Comparison of ENCODE assay signal across 19 cellular contexts in genomic region chr21:34147835-34148804, GRCh38.
DNase-seq lines count a peak whose midpoint lies in the region; ATAC-seq and TF ChIP-seq lines count a peak whose summit lies in the region.
"Had no signal": no experiment of that assay in that cellular context is flagged by ENCODE, and none has a peak within 500 bp of the region (broad histone marks: within the 10 kb centered on the region; RNA-seq: fewer than 3 reads in every experiment).

No MANE protein-coding gene starts in this region.

- no peak overlapping the region for H2AFZ ChIP-seq in GM23248

- H4K20me1 ChIP-seq in GM23248 (ENCODE audit: insufficient read depth): no peaks in the 10 kb centered on the region

- DNase-seq in GM23248 (peak; percentile 16), astrocyte of the hippocampus (ENCODE audit: low read depth, low spot score) (peak; percentile 66), fibroblast of the aortic adventitia (ENCODE audit: low read depth) (peak; percentile 45), retinal pigment epithelial cell (ENCODE audit: low read depth) (peak; percentile 48), ACHN (no peak)
- DNase-seq in activated CD4-positive, alpha-beta T cell treated with anti-CD3 and anti-CD28 coated beads, Interleukin-2, amount 10 ng/mL, durations not matched to agents 24 days and 14 days: no peak
- DNase-seq: activated CD4-positive, alpha-beta T cell treated with anti-CD3 and anti-CD28 coated beads, Interleukin-2, amount 10 ng/mL, durations not matched to agents 7 days and 5 days; activated naive CD4-positive, alpha-beta T cell treated with anti-CD3 and anti-CD28 coated beads, Interleukin-2, amount 50 U/mL, for 16 hours; activated T-cell treated with anti-CD3 and anti-CD28 coated beads for 4 hours; BE2C; DMS153; immature natural killer cell; natural killer cell; NCI-H524 treated with DMSO at 0.1 percent for 48 hours; PC-3; T1000 had no signal

- TF ChIP-seq CTCF in fibroblast of the aortic adventitia (IDR thresholded peaks at IDR 0.05; ENCODE audit: insufficient read depth, low read length): no peak
- TF ChIP-seq CTCF in retinal pigment epithelial cell (conservative IDR thresholded peaks at IDR 0.05; ENCODE audit: low read depth, low read length): no peak

- peaks cover 15% of the 10 kb centered on the region for H3K9me3 Mint-ChIP-seq in activated CD4-positive, alpha-beta T cell treated with anti-CD3 and anti-CD28 coated beads, Interleukin-2, amount 10 ng/mL, durations not matched to agents 24 days and 14 days
- H3K9me3 Mint-ChIP-seq: immature natural killer cell, natural killer cell had no signal

- H3F3A ChIP-seq in GM23248 (ENCODE audit: insufficient read depth): no peaks in the 10 kb centered on the region

- H3K4me1 Mint-ChIP-seq in activated CD4-positive, alpha-beta T cell treated with anti-CD3 and anti-CD28 coated beads, Interleukin-2, amount 10 ng/mL, durations not matched to agents 24 days and 14 days: peaks cover 15% of the 10 kb centered on the region

- no peaks in the 10 kb centered on the region for H3K27me3 ChIP-seq in GM23248 (replicated peaks; ENCODE audit: insufficient read depth)
- H3K27me3 ChIP-seq: BE2C, SJSA1 had no signal

- H3K36me3 ChIP-seq in GM23248 (ENCODE audit: low read depth): no peaks in the 10 kb centered on the region
- H3K36me3 ChIP-seq: BE2C had no signal

- ATAC-seq in GM21515 (IDR thresholded peaks at IDR 0.05; ENCODE audit: unreplicated experiment): no peak
- ATAC-seq: natural killer cell, PC-3 had no signal

- H3K27ac ChIP-seq in GM23248: no peak overlapping the region
- H3K27ac ChIP-seq: SJSA1 had no signal

- H3K9me3 ChIP-seq in GM23248 (ENCODE audit: low read depth): no peaks in the 10 kb centered on the region
- H3K9me3 ChIP-seq: BE2C had no signal

- H3K79me2 ChIP-seq in GM23248 (ENCODE audit: insufficient read depth): 0 out of 2 replicates have a peak, but pooled peaks cover 4% of the 10 kb centered on the region

- 87 to 91% methylated on average over 13 of the region's 13 CpGs for WGBS in GM23248 (ENCODE audit: low coverage in 1 of 2, low lambda C conversion rate in 2 of 2, missing lambda C conversion rate in 2 of 2), 2 experiments

- in situ Hi-C loops in GM23248 (cut with MboI) (no loop called here), ACHN (cut with HindIII; ENCODE audit: low pct_ligation_motif_present, low pct_unique_long_range_greater_than_20kb, low sequenced_read_pairs) (no loop called here)

- peaks cover 59% of the 10 kb centered on the region for H3K36me3 Mint-ChIP-seq in activated CD4-positive, alpha-beta T cell treated with anti-CD3 and anti-CD28 coated beads, Interleukin-2, amount 10 ng/mL, durations not matched to agents 24 days and 14 days (ENCODE audit: low read depth)
- H3K36me3 Mint-ChIP-seq: natural killer cell had no signal

- H3K27me3 Mint-ChIP-seq in activated CD4-positive, alpha-beta T cell treated with anti-CD3 and anti-CD28 coated beads, Interleukin-2, amount 10 ng/mL, durations not matched to agents 24 days and 14 days: no peaks in the 10 kb centered on the region
- H3K27me3 Mint-ChIP-seq: activated CD4-positive, alpha-beta T cell treated with anti-CD3 and anti-CD28 coated beads, Interleukin-2, amount 10 ng/mL, durations not matched to agents 7 days and 5 days had no signal

- H3K27ac Mint-ChIP-seq in activated CD4-positive, alpha-beta T cell treated with anti-CD3 and anti-CD28 coated beads, Interleukin-2, amount 10 ng/mL, durations not matched to agents 24 days and 14 days: no peak overlapping the region
- H3K27ac Mint-ChIP-seq: activated CD4-positive, alpha-beta T cell treated with anti-CD3 and anti-CD28 coated beads, Interleukin-2, amount 10 ng/mL, durations not matched to agents 7 days and 5 days had no signal

- H3K4me3 Mint-ChIP-seq in activated CD4-positive, alpha-beta T cell treated with anti-CD3 and anti-CD28 coated beads, Interleukin-2, amount 10 ng/mL, durations not matched to agents 24 days and 14 days: no peak overlapping the region
- H3K4me3 Mint-ChIP-seq: activated CD4-positive, alpha-beta T cell treated with anti-CD3 and anti-CD28 coated beads, Interleukin-2, amount 10 ng/mL, durations not matched to agents 7 days and 5 days; immature natural killer cell; natural killer cell had no signal

- H3K4me2 ChIP-seq in GM23248 (ENCODE audit: unreplicated experiment): no peak overlapping the region

- no peaks in the 10 kb centered on the region for H3K9me2 ChIP-seq in GM23248 (ENCODE audit: insufficient read depth)

- intact Hi-C loops in activated CD4-positive, alpha-beta T cell treated with anti-CD3 and anti-CD28 coated beads, Interleukin-2, amount 10 ng/mL, durations not matched to agents 24 days and 14 days (cut with micrococcal nuclease): no loop called here

- no peak overlapping the region for H3K4me3 ChIP-seq in GM23248
- no peak overlapping the region for H3K4me3 ChIP-seq in fibroblast of the aortic adventitia (ENCODE audit: low read depth, low read length)
- H3K4me3 ChIP-seq in retinal pigment epithelial cell (ENCODE audit: low read length): no peak overlapping the region
- H3K4me3 ChIP-seq: lung, SJSA1 had no signal

- no peak overlapping the region for H3K9ac ChIP-seq in GM23248

- no peaks in the 10 kb centered on the region for H3K4me1 ChIP-seq in GM23248 (ENCODE audit: insufficient read depth)
- H3K4me1 ChIP-seq: BE2C had no signal

Comparison
In these comparisons a context has a peak if more than half of its experiments do, and no peak if none do; other contexts are left out.
1. DNase-seq: peak in GM23248 (single experiment), astrocyte of the hippocampus (single experiment), fibroblast of the aortic adventitia (single experiment) and retinal pigment epithelial cell (single experiment); none in ACHN (single experiment) and activated CD4-positive, alpha-beta T cell treated with anti-CD3 and anti-CD28 coated beads, Interleukin-2, amount 10 ng/mL, durations not matched to agents 24 days and 14 days (single experiment).